Comparison of ENCODE assay signal across 8 cellular contexts in the genomic region with DNA sequence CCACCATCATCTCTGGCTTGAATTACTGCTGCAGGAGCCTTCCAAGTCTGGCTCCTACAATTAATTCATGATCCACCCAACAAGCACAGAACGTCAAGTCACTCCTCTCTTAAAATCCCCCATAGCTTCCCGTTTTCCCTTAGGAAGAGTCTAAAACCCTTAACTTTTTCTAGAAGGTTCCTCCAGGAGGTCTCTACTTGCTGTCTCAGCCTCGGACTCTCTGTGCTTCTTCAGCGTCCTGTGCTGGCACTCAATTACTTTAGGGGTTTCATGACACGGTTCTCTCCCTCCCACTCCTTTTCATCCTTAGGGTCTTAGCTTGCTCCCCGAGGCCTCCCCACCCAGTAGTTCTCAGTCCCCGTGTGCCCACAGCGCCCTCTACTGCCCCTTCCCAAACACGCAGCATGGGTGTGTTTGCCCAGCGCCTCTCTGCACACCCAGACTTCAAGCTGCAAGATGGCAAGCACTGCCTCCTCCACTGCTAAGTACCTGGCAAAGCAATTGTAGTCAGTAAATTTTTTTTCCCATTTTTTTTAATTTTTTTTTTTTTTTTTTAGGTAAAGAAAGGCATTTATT. TPM values are rescaled to one million over a fixed set of nuclear protein-coding genes. Genes with fewer than 3 reads are reported as not detected.
A peak's percentile ranks its signal among the peaks of the same experiment; 100 is the strongest.
DNase-seq lines count a peak whose midpoint lies in the region; ATAC-seq and TF ChIP-seq lines count a peak whose summit lies in the region.

No MANE protein-coding gene starts in this region.

- TF ChIP-seq CTCF in LNCAP (IDR thresholded peaks at IDR 0.05) = peak; percentile 46

- DNase-seq in G401 (ENCODE audit: low spot score) (peak; percentile 42), mucosa of gallbladder (ENCODE audit: low spot score) (peak; percentile 31), GF-D8 (lab: John Stamatoyannopoulos, UW) (no peak)
- DNase-seq in activated CD4-positive, alpha-beta T cell treated with anti-CD3 and anti-CD28 coated beads for 48 hours = peak; percentile 77
- peak; percentile 26 for DNase-seq in effector CD4-positive, alpha-beta T cell
- peak; percentile 81 for DNase-seq in stimulated activated naive CD8-positive, alpha-beta T cell treated with anti-CD3 and anti-CD28 coated beads, Interleukin-15, Interleukin-2, amounts not matched to agents 100 U/mL and 50 U/mL, for 24 hours

- in situ Hi-C loops in G401 (cut with HindIII; ENCODE audit: low sequenced_read_pairs) = no loop called here

- peak; percentile 71 for ATAC-seq in stimulated activated naive CD8-positive, alpha-beta T cell treated with anti-CD3 and anti-CD28 coated beads, Interleukin-15, Interleukin-2, amounts not matched to agents 100 U/mL and 50 U/mL, for 24 hours
- ATAC-seq in HG02970 (IDR thresholded peaks at IDR 0.05; ENCODE audit: low FRiP score, unreplicated experiment) = no peak

RNA-seq across cellular contexts. Expression of gene MAP3K10, which starts 25.8 kb away (rescaled TPM):
- 13.8 and 21.7 TPM in 2 replicates for total RNA-seq in G401 (2014; rRNA removed; shearing (Covaris generic))
- 25.8 TPM for total RNA-seq in mucosa of gallbladder

RNA-seq across cellular contexts. Expression of gene TTC9B, which starts 52.7 kb away (rescaled TPM):
- not detected in 2 replicates for total RNA-seq in G401 (2014; rRNA removed; shearing (Covaris generic))
- total RNA-seq in mucosa of gallbladder = not detected
